9 cellular contexts compared by ENCODE assay signal in genomic region chr10:3782099-3782455, GRCh38. TPM values are rescaled to one million over a fixed set of nuclear protein-coding genes. Genes with fewer than 3 reads are reported as not detected.
A peak's percentile ranks its signal among the peaks of the same experiment; 100 is the strongest.
DNase-seq lines count a peak whose midpoint lies in the region; ATAC-seq, FAIRE-seq and TF ChIP-seq lines count a peak whose summit lies in the region.
"Had no signal": no experiment of that assay in that cellular context is flagged by ENCODE, and none has a peak within 500 bp of the region (broad histone marks: within the 10 kb centered on the region; RNA-seq: fewer than 3 reads in every experiment).

No MANE protein-coding gene starts in this region.

- no peaks in the 10 kb centered on the region for H3K27me3 Mint-ChIP-seq in activated CD4-positive, alpha-beta T cell treated with anti-CD3 and anti-CD28 coated beads for 36 hours

- H2AFZ ChIP-seq in keratinocyte (ENCODE audit: control insufficient read depth, low read length), result no peak overlapping the region

- peak; percentile 38 for DNase-seq in activated CD4-positive, alpha-beta T cell treated with anti-CD3 and anti-CD28 coated beads for 36 hours
- no peak for DNase-seq in activated CD4-positive, alpha-beta T cell treated with anti-CD3 and anti-CD28 coated beads for 1 hour
- no peak for DNase-seq in activated naive CD4-positive, alpha-beta T cell treated with anti-CD3 and anti-CD28 coated beads, Interleukin-2, amount 50 U/mL, for 72 hours (ENCODE audit: low spot score in 2 of 2)
- DNase-seq in keratinocyte (ENCODE audit: low read depth, low spot score), result no peak
- DNase-seq in superior temporal gyrus (ENCODE audit: extremely low spot score), result peak; percentile 61
- DNase-seq in omental fat pad (ENCODE audit: low spot score), result no peak
- DNase-seq in NCI-H2029 (lab: John Stamatoyannopoulos, UW), result no peak

- FAIRE-seq in keratinocyte (lab: Jason Lieb, UNC), result no peak
- FAIRE-seq: A204.1 had no signal

- H3K4me1 Mint-ChIP-seq in activated CD4-positive, alpha-beta T cell treated with anti-CD3 and anti-CD28 coated beads for 36 hours, result peaks cover 63% of the 10 kb centered on the region

- H3K27ac ChIP-seq in keratinocyte (ENCODE audit: control insufficient read depth, insufficient read depth, low read length), result peak overlapping the region; percentile 100

- dilution Hi-C loops in keratinocyte (cut with MboI; ENCODE audit: extremely low pct_ligation_motif_present, low sequenced_read_pairs), result no loop called here

- H3K36me3 Mint-ChIP-seq in activated CD4-positive, alpha-beta T cell treated with anti-CD3 and anti-CD28 coated beads for 36 hours (ENCODE audit: low read depth), result peaks cover 71% of the 10 kb centered on the region
- peaks cover 59 to 65% of the 10 kb centered on the region in 2 donors for H3K36me3 Mint-ChIP-seq in activated naive CD4-positive, alpha-beta T cell treated with anti-CD3 and anti-CD28 coated beads, Interleukin-2, amount 50 U/mL, for 72 hours

- TF ChIP-seq CTCF in keratinocyte (optimal IDR thresholded peaks at IDR 0.05 in 1 of 3, IDR thresholded peaks at IDR 0.05 in 1 of 3, conservative IDR thresholded peaks at IDR 0.05 in 1 of 3; ENCODE audit: extremely low read depth in 1 of 3, insufficient read depth in 2 of 3, low read length in 3 of 3) (no peak), omental fat pad (IDR thresholded peaks at IDR 0.05) (no peak)

- H3K36me3 ChIP-seq in keratinocyte (ENCODE audit: control insufficient read depth in 2 of 2, extremely low read depth in 1 of 2, insufficient read depth in 2 of 2, low read length in 2 of 2), result peaks cover 46 to 64% of the 10 kb centered on the region in 2 experiments

- ATAC-seq in activated CD4-positive, alpha-beta T cell treated with anti-CD3 and anti-CD28 coated beads for 36 hours, result no peak
- ATAC-seq in activated naive CD4-positive, alpha-beta T cell treated with anti-CD3 and anti-CD28 coated beads, Interleukin-2, amount 50 U/mL, for 72 hours, result no peak
- ATAC-seq in omental fat pad (ENCODE audit: low FRiP score), result no peak
- no peak for ATAC-seq in GM19023 (IDR thresholded peaks at IDR 0.05; ENCODE audit: unreplicated experiment)

- POLR2A ChIA-PET in activated CD4-positive, alpha-beta T cell treated with anti-CD3 and anti-CD28 coated beads for 36 hours (lab: Charles Lee), result interaction anchor here (0.8 to 6.8 kb wide), 8 partner anchors 20 to 994 kb away, joined by 3 to 165 read pairs (median 11); no protein-coding TSS in a partner anchor

- H3K27ac Mint-ChIP-seq in activated CD4-positive, alpha-beta T cell treated with anti-CD3 and anti-CD28 coated beads for 36 hours, result peak overlapping the region; percentile 97
- peak overlapping the region; percentile 100 for H3K27ac Mint-ChIP-seq in activated naive CD4-positive, alpha-beta T cell treated with anti-CD3 and anti-CD28 coated beads, Interleukin-2, amount 50 U/mL, for 72 hours

- peaks cover 64% of the 10 kb centered on the region for H3K79me2 ChIP-seq in keratinocyte (ENCODE audit: control insufficient read depth, insufficient read depth, low read length)

- intact Hi-C loops in activated CD4-positive, alpha-beta T cell treated with anti-CD3 and anti-CD28 coated beads for 36 hours (cut with DNase I, micrococcal nuclease), result loop anchor here (1.0 to 5.0 kb wide), 9 partner anchors 42 to 870 kb away; no protein-coding TSS in a partner anchor

- peak overlapping the region; percentile 97 for H3K4me2 ChIP-seq in keratinocyte (ENCODE audit: control insufficient read depth, extremely low read depth, insufficient read depth, low read depth, low read length)

- peak overlapping the region; percentile 96 for H3K9ac ChIP-seq in keratinocyte (ENCODE audit: control insufficient read depth, extremely low read depth, insufficient read depth, low read length)

- peaks cover 50% of the 10 kb centered on the region for H3K4me1 ChIP-seq in keratinocyte (ENCODE audit: control insufficient read depth, extremely low read depth, insufficient read depth, low read length)

- peaks cover 44% of the 10 kb centered on the region for H4K20me1 ChIP-seq in keratinocyte (ENCODE audit: control insufficient read depth, extremely low read depth, insufficient read depth, low read length)

- CTCF ChIA-PET in activated CD4-positive, alpha-beta T cell treated with anti-CD3 and anti-CD28 coated beads for 36 hours (lab: Charles Lee), result interaction anchor here (0.6 to 1.8 kb wide), 5 partner anchors 27 to 466 kb away, joined by 3 to 9 read pairs (median 3); no protein-coding TSS in a partner anchor

- no peaks in the 10 kb centered on the region for H3K9me3 ChIP-seq in keratinocyte (ENCODE audit: control insufficient read depth, low read depth, low read length)

- no peaks in the 10 kb centered on the region for H3K9me1 ChIP-seq in keratinocyte (ENCODE audit: control insufficient read depth, extremely low read depth, insufficient read depth, low read length)

- H3K4me3 Mint-ChIP-seq in activated CD4-positive, alpha-beta T cell treated with anti-CD3 and anti-CD28 coated beads for 36 hours, result peak overlapping the region; percentile 82

- no peaks in the 10 kb centered on the region for H3K27me3 ChIP-seq in keratinocyte (ENCODE audit: control insufficient read depth, extremely low read depth, insufficient read depth, low read length)

- H3K4me3 ChIP-seq in keratinocyte (ENCODE audit: control insufficient read depth in 2 of 3, extremely low read depth in 1 of 3, insufficient read depth in 2 of 3, low read depth in 1 of 3, low read length in 3 of 3), result peak overlapping the region; percentile 84 to 98 (median 90)

- no peaks in the 10 kb centered on the region for H3K9me3 Mint-ChIP-seq in activated CD4-positive, alpha-beta T cell treated with anti-CD3 and anti-CD28 coated beads for 36 hours (ENCODE audit: low read depth)
- no peaks in the 10 kb centered on the region for H3K9me3 Mint-ChIP-seq in activated naive CD4-positive, alpha-beta T cell treated with anti-CD3 and anti-CD28 coated beads, Interleukin-2, amount 50 U/mL, for 72 hours

RNA-seq across cellular contexts. Expression of gene KLF6, which starts 2.9 kb away (rescaled TPM):
- total RNA-seq in activated CD4-positive, alpha-beta T cell treated with anti-CD3 and anti-CD28 coated beads for 36 hours, result 100 to 1,000 TPM; 107 to 114 TPM
- total RNA-seq in activated naive CD4-positive, alpha-beta T cell treated with anti-CD3 and anti-CD28 coated beads, Interleukin-2, amount 50 U/mL, for 72 hours, result 100 to 1,000 TPM in 1 of 2 donors, 10 to 100 TPM in 1; 85.2 to 126 TPM
- polyA plus RNA-seq in keratinocyte, result 174 to 250 TPM (median 213 TPM) in 3 replicates
- polyA plus RNA-seq in keratinocyte (2011; ENCODE audit: low read depth), result 159 TPM
- polyA plus RNA-seq in keratinocyte (2011; cell fraction: cytosol; rRNA removed), result 111 and 137 TPM in 2 replicates
- 564 and 626 TPM in 2 replicates for polyA plus RNA-seq in keratinocyte (2011; cell fraction: nucleus; rRNA removed)
- polyA plus RNA-seq in keratinocyte (2012; ENCODE audit: low replicate concordance), result 148 and 270 TPM in 2 replicates
- polyA minus RNA-seq in keratinocyte, result 425 to 516 TPM (median 456 TPM) in 3 replicates
- polyA minus RNA-seq in keratinocyte (2011; cell fraction: cytosol; rRNA and poly(A)+ RNA removed), result 131 TPM
- 587 and 853 TPM in 2 replicates for polyA minus RNA-seq in keratinocyte (2011; cell fraction: nucleus; rRNA and poly(A)+ RNA removed)
- total RNA-seq in omental fat pad, result 100 to 1,000 TPM; 185 to 404 (median 276) TPM

Comparison
In these comparisons a context has a peak if more than half of its experiments do, and no peak if none do; other contexts are left out.
1. DNase-seq: peak in activated CD4-positive, alpha-beta T cell treated with anti-CD3 and anti-CD28 coated beads for 36 hours (single experiment) and superior temporal gyrus (single experiment); none in activated CD4-positive, alpha-beta T cell treated with anti-CD3 and anti-CD28 coated beads for 1 hour (single experiment), activated naive CD4-positive, alpha-beta T cell treated with anti-CD3 and anti-CD28 coated beads, Interleukin-2, amount 50 U/mL, for 72 hours (0 of 2), keratinocyte (single experiment), omental fat pad (single experiment) and NCI-H2029 (single experiment).